In the genomic region with DNA sequence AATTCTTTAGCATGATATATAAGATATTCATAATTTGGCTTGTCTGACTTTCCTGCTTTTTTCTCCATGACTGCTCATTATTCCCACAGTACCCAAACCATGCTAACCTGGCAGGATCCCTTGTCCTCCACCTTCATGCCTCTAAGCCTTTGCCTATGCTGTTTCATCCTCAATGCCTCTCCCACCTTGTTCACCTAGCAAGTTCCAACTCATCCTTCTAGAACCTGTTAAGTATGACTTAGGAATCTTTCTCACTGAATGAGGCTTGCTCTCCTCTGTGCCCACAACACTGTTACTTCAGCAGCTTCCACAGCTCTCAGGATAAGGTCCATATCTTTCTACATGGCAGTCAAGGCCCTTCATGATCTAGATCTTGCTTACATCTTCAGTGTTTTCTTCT, we compare ENCODE assay signal across 9 cellular contexts. TPM values are rescaled to one million over a fixed set of nuclear protein-coding genes. Genes with fewer than 3 reads are reported as not detected.
"Had no signal": no experiment of that assay in that cellular context is flagged by ENCODE, and none has a peak within 500 bp of the region (broad histone marks: within the 10 kb centered on the region; RNA-seq: fewer than 3 reads in every experiment).

No MANE protein-coding gene starts in this region.

- H3K4me1 Mint-ChIP-seq: GM23338 had no signal

- DNase-seq: H9, HCEC 1CT, IMR-90 had no signal

- ATAC-seq: GM23338, K562 had no signal

- FAIRE-seq: H1, H54, HTR-8/SVneo, K562 had no signal

- H3K4me3 Mint-ChIP-seq: GM23338, H9 had no signal

- H3K4me3 ChIP-seq: GM23338, K562 had no signal

- H3K27ac Mint-ChIP-seq: GM23338, H9 had no signal

RNA-seq across cellular contexts. Expression of a gene that starts 34.0 kb away (rescaled TPM):
- total RNA-seq: HT-29, IMR-90, K562 had no signal
- polyA plus RNA-seq: IMR-90, K562 had no signal
